1 cellular context compared by ENCODE assay signal in genomic region chr1:1308756-1309524, GRCh38.
A peak's percentile ranks its signal among the peaks of the same experiment; 100 is the strongest.
TF ChIP-seq lines count a peak whose summit lies in the region.

No MANE protein-coding gene starts in this region.

TF ChIP-seq in HepG2, 621 proteins besides CTCF, POLR2A, EP300 and RAD21 (continued from another document):
- TF ChIP-seq BCL3 (CRISPR knock-in tag; IDR thresholded peaks at IDR 0.05) (no peak), HIC2 (CRISPR knock-in tag; IDR thresholded peaks at IDR 0.05; ENCODE audit: low read depth) (no peak), MNT (IDR thresholded peaks at IDR 0.05) (no peak), UBTF (CRISPR knock-in tag; IDR thresholded peaks at IDR 0.05) (peak; percentile 59; the same call in 1 of the 2 replicates), GLI4 (CRISPR knock-in tag; IDR thresholded peaks at IDR 0.05; ENCODE audit: borderline replicate concordance) (0 out of 2 replicates have a peak, but pooled peaks have one; percentile 9), PAX8 (CRISPR knock-in tag; IDR thresholded peaks at IDR 0.05; ENCODE audit: borderline replicate concordance) (peak; percentile 34; the same call in 1 of the 2 replicates), SP140L (CRISPR knock-in tag; IDR thresholded peaks at IDR 0.05; ENCODE audit: borderline replicate concordance) (no peak), ZNF615 (CRISPR knock-in tag; IDR thresholded peaks at IDR 0.05; ENCODE audit: borderline replicate concordance) (no peak), ZBTB2 (CRISPR knock-in tag; IDR thresholded peaks at IDR 0.05; ENCODE audit: low read depth) (no peak), PITX1 (CRISPR knock-in tag; IDR thresholded peaks at IDR 0.05) (no peak), ZBTB14 (CRISPR knock-in tag; IDR thresholded peaks at IDR 0.05) (peak; percentile 18; the same call in 1 of the 2 replicates), ZNF3 (CRISPR knock-in tag; IDR thresholded peaks at IDR 0.05) (no peak), ARNT (IDR thresholded peaks at IDR 0.05) (no peak), ZC3H13 (CRISPR knock-in tag; IDR thresholded peaks at IDR 0.05) (no peak), ZNF546 (CRISPR knock-in tag; conservative IDR thresholded peaks at IDR 0.05) (no peak), WIZ (CRISPR knock-in tag; IDR thresholded peaks at IDR 0.05) (no peak), RXRA (CRISPR knock-in tag; IDR thresholded peaks at IDR 0.05) (no peak), ZNF644 (CRISPR knock-in tag; IDR thresholded peaks at IDR 0.05; ENCODE audit: low read depth) (no peak), ZNF660 (CRISPR knock-in tag; IDR thresholded peaks at IDR 0.05; ENCODE audit: borderline replicate concordance, low read depth) (no peak), KAT8 (CRISPR knock-in tag; IDR thresholded peaks at IDR 0.05) (0 out of 2 replicates have a peak, but pooled peaks have one; percentile 5), KDM1A (CRISPR knock-in tag; IDR thresholded peaks at IDR 0.05) (no peak), ZBTB44 (CRISPR knock-in tag; IDR thresholded peaks at IDR 0.05) (no peak), POLR2G (IDR thresholded peaks at IDR 0.05; ENCODE audit: low read depth, low read length) (peak; percentile 43), PPARG (CRISPR knock-in tag; conservative IDR thresholded peaks at IDR 0.05) (no peak), ZNF329 (CRISPR knock-in tag; IDR thresholded peaks at IDR 0.05; ENCODE audit: low read depth) (no peak), ZNF232 (CRISPR knock-in tag; IDR thresholded peaks at IDR 0.05; ENCODE audit: borderline replicate concordance) (0 out of 2 replicates have a peak, but pooled peaks have one; percentile 28), CBX5 (CRISPR knock-in tag; IDR thresholded peaks at IDR 0.05; ENCODE audit: borderline replicate concordance) (no peak), ZNF839 (CRISPR knock-in tag; IDR thresholded peaks at IDR 0.05; ENCODE audit: borderline replicate concordance) (peak; percentile 31; the same call in 1 of the 2 replicates), ZBTB49 (CRISPR knock-in tag; IDR thresholded peaks at IDR 0.05; ENCODE audit: borderline replicate concordance) (no peak), KDM2A (CRISPR knock-in tag; IDR thresholded peaks at IDR 0.05; ENCODE audit: borderline replicate concordance, low read depth) (peak; percentile 80; the same call in 1 of the 2 replicates), MAFG (CRISPR knock-in tag; IDR thresholded peaks at IDR 0.05) (no peak), ATF5 (CRISPR knock-in tag; IDR thresholded peaks at IDR 0.05; ENCODE audit: low read depth) (no peak), KDM5B (CRISPR knock-in tag; IDR thresholded peaks at IDR 0.05; ENCODE audit: borderline replicate concordance) (0 out of 2 replicates have a peak, but pooled peaks have one; percentile 12)
TF ChIP-seq in HepG2: peak in this region for 44.
